Comparison of ENCODE assay signal across 29 cellular contexts in genomic region chr2:163657257-163657656, GRCh38.
DNase-seq lines count a peak whose midpoint lies in the region; ATAC-seq and TF ChIP-seq lines count a peak whose summit lies in the region.
"Had no signal": no experiment of that assay in that cellular context is flagged by ENCODE, and none has a peak within 500 bp of the region (broad histone marks: within the 10 kb centered on the region; RNA-seq: fewer than 3 reads in every experiment).

No MANE protein-coding gene starts in this region.

- H3K9me3 Mint-ChIP-seq in osteocyte (ENCODE audit: unreplicated experiment): no peaks in the 10 kb centered on the region
- H3K9me3 Mint-ChIP-seq: H9 had no signal

- H3K36me3 Mint-ChIP-seq in osteocyte (ENCODE audit: unreplicated experiment): peaks cover 17% of the 10 kb centered on the region

- H3K27me3 ChIP-seq in effector memory CD4-positive, alpha-beta T cell (replicated peaks; ENCODE audit: control insufficient read depth, insufficient read depth, low read length, poor library complexity, severe bottlenecking): no peaks in the 10 kb centered on the region
- H3K27me3 ChIP-seq: spleen, stomach, upper lobe of right lung had no signal

- H3K4me3 ChIP-seq in epithelial cell of esophagus (ENCODE audit: low read length): no peak overlapping the region
- no peak overlapping the region for H3K4me3 ChIP-seq in effector memory CD4-positive, alpha-beta T cell (ENCODE audit: insufficient read depth, low read depth, low read length, poor library complexity, severe bottlenecking)
- H3K4me3 ChIP-seq: SK-N-MC, spleen, stomach, upper lobe of right lung had no signal

- H3K9me3 ChIP-seq in effector memory CD4-positive, alpha-beta T cell (ENCODE audit: control insufficient read depth, low read length): no peaks in the 10 kb centered on the region
- H3K9me3 ChIP-seq: stomach, upper lobe of right lung had no signal

- peak overlapping the region; percentile 32 for H3K27ac Mint-ChIP-seq in osteocyte (ENCODE audit: unreplicated experiment)
- H3K27ac Mint-ChIP-seq: activated CD4-positive, alpha-beta memory T cell treated with anti-CD3 and anti-CD28 coated beads, Interleukin-2, amount 10 ng/mL, durations not matched to agents 7 days and 5 days; dendritic cell treated with granulocyte-macrophage colony-stimulating factor and Interleukin-4, amounts not matched to agents 40 ng/mL and 50 ng/mL, for 4 days had no signal

- no peak for TF ChIP-seq CTCF in epithelial cell of esophagus (IDR thresholded peaks at IDR 0.05; ENCODE audit: insufficient read depth, low read depth, low read length, missing control alignments)
- TF ChIP-seq CTCF in osteocyte (IDR thresholded peaks at IDR 0.05): no peak

- ATAC-seq in SK-N-SH treated with all-trans-retinoic acid at 6 μM for 48 hours: peak; percentile 87
- no peak for ATAC-seq in HG03039 (IDR thresholded peaks at IDR 0.05; ENCODE audit: unreplicated experiment)
- no peak for ATAC-seq in GM19463 (IDR thresholded peaks at IDR 0.05; ENCODE audit: unreplicated experiment)
- ATAC-seq: left lobe of liver, Panc1, upper lobe of right lung had no signal

- H3K27ac ChIP-seq in effector memory CD4-positive, alpha-beta T cell (ENCODE audit: insufficient read depth, low read length, poor library complexity, severe bottlenecking): no peak overlapping the region
- H3K27ac ChIP-seq: epithelial cell of prostate, SK-N-MC, spleen, stomach, upper lobe of right lung had no signal

- no peaks in the 10 kb centered on the region for H3K36me3 ChIP-seq in effector memory CD4-positive, alpha-beta T cell (ENCODE audit: control insufficient read depth, insufficient read depth, low read length)
- H3K36me3 ChIP-seq: spleen, stomach, upper lobe of right lung had no signal

- no peak overlapping the region for H3K4me3 Mint-ChIP-seq in osteocyte (ENCODE audit: unreplicated experiment)
- H3K4me3 Mint-ChIP-seq: activated CD4-positive, alpha-beta memory T cell treated with anti-CD3 and anti-CD28 coated beads, Interleukin-2, amount 10 ng/mL, durations not matched to agents 7 days and 5 days; dendritic cell treated with granulocyte-macrophage colony-stimulating factor and Interleukin-4, amounts not matched to agents 40 ng/mL and 50 ng/mL, for 4 days; H9 had no signal

- no peaks in the 10 kb centered on the region for H3K27me3 Mint-ChIP-seq in osteocyte (ENCODE audit: unreplicated experiment)
- H3K27me3 Mint-ChIP-seq: activated CD4-positive, alpha-beta memory T cell treated with anti-CD3 and anti-CD28 coated beads, Interleukin-2, amount 10 ng/mL, durations not matched to agents 7 days and 5 days; dendritic cell treated with granulocyte-macrophage colony-stimulating factor and Interleukin-4, amounts not matched to agents 40 ng/mL and 50 ng/mL, for 4 days had no signal

- peak; percentile 73 for DNase-seq in HCEC 1CT
- peak; percentile 55 for DNase-seq in epithelial cell of esophagus (ENCODE audit: low read depth)
- no peak for DNase-seq in osteocyte (ENCODE audit: extremely low spot score, unreplicated experiment)
- no peak for DNase-seq in GOT3 (lab: John Stamatoyannopoulos, UW)
- DNase-seq in effector memory CD4-positive, alpha-beta T cell: no peak
- DNase-seq: activated CD4-positive, alpha-beta memory T cell treated with anti-CD3 and anti-CD28 coated beads, Interleukin-2, amount 10 ng/mL, durations not matched to agents 7 days and 5 days; activated CD4-positive, CD25-positive, alpha-beta regulatory T cell; activated naive CD4-positive, alpha-beta T cell; activated T-cell treated with anti-CD3 and anti-CD28 coated beads for 4 hours; AML-193; aorta; DND-41; H9; Karpas-422; NCI-H1048; NCI-H1930; NCI-H446 treated with DMSO at 0.1 percent for 48 hours; spleen; stimulated activated CD4-positive, alpha-beta T cell treated with anti-CD3 and anti-CD28 coated beads, Interleukin-4, amount 100 ng/mL, for 4 hours; stomach; upper lobe of right lung had no signal

- peaks cover 67% of the 10 kb centered on the region for H3K4me1 Mint-ChIP-seq in osteocyte (ENCODE audit: unreplicated experiment)
- H3K4me1 Mint-ChIP-seq: activated CD4-positive, alpha-beta memory T cell treated with anti-CD3 and anti-CD28 coated beads, Interleukin-2, amount 10 ng/mL, durations not matched to agents 7 days and 5 days had no signal

- H3K4me1 ChIP-seq in effector memory CD4-positive, alpha-beta T cell (ENCODE audit: control insufficient read depth, insufficient read depth, low read length, poor library complexity, severe bottlenecking): no peaks in the 10 kb centered on the region

TF ChIP-seq in SK-N-SH treated with all-trans-retinoic acid at 6 μM for 48 hours, 23 proteins besides CTCF, POLR2A, EP300 and RAD21:
- TF ChIP-seq ZC3H10 (CRISPR knock-in tag; IDR thresholded peaks at IDR 0.05) (no peak), ZFP30 (CRISPR knock-in tag; IDR thresholded peaks at IDR 0.05) (no peak), TCF4 (CRISPR knock-in tag; IDR thresholded peaks at IDR 0.05; ENCODE audit: borderline replicate concordance) (no peak), ISL1 (CRISPR knock-in tag; IDR thresholded peaks at IDR 0.05) (peak; percentile 76), TSHZ2 (CRISPR knock-in tag; IDR thresholded peaks at IDR 0.05) (no peak), GLIS3 (CRISPR knock-in tag; IDR thresholded peaks at IDR 0.05) (no peak), ARNTL (CRISPR knock-in tag; IDR thresholded peaks at IDR 0.05; ENCODE audit: borderline replicate concordance, low read depth) (no peak), ZFP3 (CRISPR knock-in tag; IDR thresholded peaks at IDR 0.05) (peak; percentile 63; the same call in 1 of the 2 replicates), CREB5 (CRISPR knock-in tag; IDR thresholded peaks at IDR 0.05; ENCODE audit: low read depth) (no peak)

Comparison
In these comparisons a context has a peak if more than half of its experiments do, and no peak if none do; other contexts are left out.
1. DNase-seq: peak in HCEC 1CT (single experiment) and epithelial cell of esophagus (single experiment); none in osteocyte (single experiment), GOT3 (single experiment) and effector memory CD4-positive, alpha-beta T cell (0 of 3).